ENCODE assay signal across 23 cellular contexts in the genomic region with DNA sequence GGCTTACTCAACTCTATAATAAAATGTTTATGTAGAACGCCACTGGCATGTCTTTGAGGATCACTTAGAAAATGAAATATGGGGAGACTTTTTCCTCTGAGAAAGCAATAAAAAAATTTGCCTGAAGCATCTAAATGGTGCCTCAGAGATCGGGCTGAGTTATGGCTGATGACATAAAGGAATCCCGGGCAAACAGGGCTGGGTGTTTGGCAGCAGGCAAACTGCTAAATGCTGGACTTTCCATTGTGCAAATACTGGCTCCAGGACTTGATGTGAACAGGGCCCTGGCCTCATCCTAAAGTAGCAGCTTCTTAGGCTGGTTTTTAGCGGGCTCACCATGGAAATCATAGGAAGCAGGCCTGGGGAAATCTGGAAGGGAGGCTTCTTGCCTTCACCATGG. TPM values are rescaled to one million over a fixed set of nuclear protein-coding genes. Genes with fewer than 3 reads are reported as not detected.
"Had no signal": no experiment of that assay in that cellular context is flagged by ENCODE, and none has a peak within 500 bp of the region (broad histone marks: within the 10 kb centered on the region; RNA-seq: fewer than 3 reads in every experiment).

No MANE protein-coding gene starts in this region.

- H3K4me3 ChIP-seq: breast epithelium, esophagus squamous epithelium, hepatocyte, lung, psoas muscle, skin epidermis, suprapubic skin had no signal

- H3K27me3 ChIP-seq: breast epithelium, esophagus squamous epithelium, foreskin keratinocyte, hepatocyte, suprapubic skin had no signal

- ATAC-seq: activated CD8-positive, alpha-beta T cell treated with anti-CD3 and anti-CD28 coated beads, Interleukin-2, amount 10 ng/mL, durations not matched to agents 7 days and 5 days; foreskin keratinocyte; left colon; psoas muscle; right cardiac atrium had no signal

- DNase-seq: activated CD4-positive, alpha-beta T cell treated with anti-CD3 and anti-CD28 coated beads, Interleukin-2, amount 10 ng/mL, durations not matched to agents 24 days and 14 days; activated CD8-positive, alpha-beta T cell treated with anti-CD3 and anti-CD28 coated beads, Interleukin-2, amount 10 ng/mL, durations not matched to agents 7 days and 5 days; activated naive CD4-positive, alpha-beta T cell treated with anti-CD3 and anti-CD28 coated beads for 36 hours; activated T-cell treated with anti-CD3 and anti-CD28 coated beads, Interleukin-2, amount 50 U/mL, for 24 hours; effector CD8-positive, alpha-beta T cell; esophagus squamous epithelium; foreskin keratinocyte; islet precursor cell; left colon; psoas muscle; right cardiac atrium; stimulated activated CD4-positive, alpha-beta T cell treated with anti-CD3 and anti-CD28 coated beads, Interleukin-2, amount 100 ng/mL, for 48 hours; trophoblast cell had no signal

- H3K4me1 ChIP-seq: breast epithelium, esophagus squamous epithelium, foreskin keratinocyte, psoas muscle, suprapubic skin had no signal

- H3K36me3 ChIP-seq: breast epithelium, esophagus squamous epithelium, suprapubic skin had no signal

- H3K9me3 ChIP-seq: breast epithelium, esophagus squamous epithelium, psoas muscle, suprapubic skin had no signal

- H3K27ac ChIP-seq: breast epithelium, esophagus squamous epithelium, foreskin keratinocyte, hepatocyte, psoas muscle, skin epidermis, suprapubic skin had no signal

RNA-seq across cellular contexts. Expression of a gene that starts 44.5 kb away (rescaled TPM):
- total RNA-seq: activated CD4-positive, alpha-beta T cell treated with anti-CD3 and anti-CD28 coated beads, Interleukin-2, amount 10 ng/mL, durations not matched to agents 24 days and 14 days; activated CD8-positive, alpha-beta T cell treated with anti-CD3 and anti-CD28 coated beads, Interleukin-2, amount 10 ng/mL, durations not matched to agents 7 days and 5 days; activated naive CD4-positive, alpha-beta T cell treated with anti-CD3 and anti-CD28 coated beads for 36 hours; astrocyte; breast epithelium; endothelial cell of umbilical vein; esophagus squamous epithelium; foreskin keratinocyte; hepatocyte; left colon; osteoblast; psoas muscle; right cardiac atrium; suprapubic skin; T-helper 1 cell treated with Interleukin-12 subunit alpha and Interleukin-12 subunit beta and Interleukin-4 antibody, amounts not matched to agents 30 ng/mL and 1 ng/mL, for 36 hours had no signal
- polyA plus RNA-seq: endothelial cell of umbilical vein, foreskin keratinocyte, hepatocyte, neural cell, psoas muscle, right cardiac atrium had no signal
